In the genomic region with DNA sequence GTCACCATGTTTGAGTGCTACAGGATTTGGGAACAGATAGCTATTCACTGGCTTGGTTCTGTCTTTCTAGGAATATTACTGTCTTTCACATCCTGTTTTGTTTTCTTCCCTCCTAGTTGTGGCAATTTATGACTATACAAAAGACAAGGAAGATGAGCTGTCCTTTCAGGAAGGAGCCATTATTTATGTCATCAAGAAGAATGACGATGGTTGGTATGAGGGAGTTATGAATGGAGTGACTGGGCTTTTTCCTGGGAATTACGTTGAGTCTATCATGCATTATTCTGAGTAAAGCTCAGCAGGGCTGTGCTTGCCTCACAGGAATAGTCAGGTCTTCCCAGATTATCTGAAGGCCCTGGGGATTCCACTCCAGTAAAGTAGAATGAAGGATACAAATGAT, we compare ENCODE assay signal across 14 cellular contexts.
A peak's percentile ranks its signal among the peaks of the same experiment; 100 is the strongest.
DNase-seq lines count a peak whose midpoint lies in the region; ATAC-seq and TF ChIP-seq lines count a peak whose summit lies in the region.
"Had no signal": no experiment of that assay in that cellular context is flagged by ENCODE, and none has a peak within 500 bp of the region (broad histone marks: within the 10 kb centered on the region; RNA-seq: fewer than 3 reads in every experiment).

No MANE protein-coding gene starts in this region.

- H3K9me3 Mint-ChIP-seq in HFFc6 (no peaks in the 10 kb centered on the region), brain (no peaks in the 10 kb centered on the region), glutamatergic neuron (ENCODE audit: unreplicated experiment) (no peaks in the 10 kb centered on the region)

- peaks cover 5% of the 10 kb centered on the region for H3K4me1 ChIP-seq in A673 (ENCODE audit: insufficient read depth, low read length, poor library complexity, severe bottlenecking)
- H3K4me1 ChIP-seq: right atrium auricular region, thyroid gland had no signal

- no peak overlapping the region for H3K4me3 Mint-ChIP-seq in HFFc6
- H3K4me3 Mint-ChIP-seq in brain: no peak overlapping the region
- no peak overlapping the region for H3K4me3 Mint-ChIP-seq in glutamatergic neuron (ENCODE audit: unreplicated experiment)

- H3K27me3 ChIP-seq in A673 (replicated peaks; ENCODE audit: insufficient read depth, low read depth, low read length, poor library complexity): no peaks in the 10 kb centered on the region
- H3K27me3 ChIP-seq: dorsolateral prefrontal cortex, right atrium auricular region, thyroid gland had no signal

- H3K9me3 ChIP-seq in A673 (ENCODE audit: low read depth, low read length, poor library complexity, severe bottlenecking): no peaks in the 10 kb centered on the region
- H3K9me3 ChIP-seq: right atrium auricular region, thyroid gland had no signal

- intact Hi-C loops in A673 (cut with micrococcal nuclease; ENCODE audit: unreplicated experiment): no loop called here

- peaks cover 28% of the 10 kb centered on the region for H3K4me1 Mint-ChIP-seq in HFFc6 (ENCODE audit: low read depth)
- H3K4me1 Mint-ChIP-seq in brain: peaks cover 5% of the 10 kb centered on the region
- H3K4me1 Mint-ChIP-seq in glutamatergic neuron (ENCODE audit: low read depth, unreplicated experiment): peaks cover 2% of the 10 kb centered on the region

- H3K36me3 Mint-ChIP-seq in HFFc6 (ENCODE audit: low read depth) (peaks cover 10% of the 10 kb centered on the region), brain (peaks cover 67% of the 10 kb centered on the region), glutamatergic neuron (ENCODE audit: unreplicated experiment) (no peaks in the 10 kb centered on the region)

- no peak for ATAC-seq in HG03457 (IDR thresholded peaks at IDR 0.05; ENCODE audit: unreplicated experiment)

- no TSS peak for BruUV-seq in A673 (replicated peaks; lab: Mats Ljungman, UMichigan)

- peak; percentile 37 for DNase-seq in A673 (ENCODE audit: low spot score)
- DNase-seq in HFFc6: peak; percentile 86
- DNase-seq in glutamatergic neuron: no peak
- no peak for DNase-seq in 8988T
- no peak for DNase-seq in NCI-H2227 treated with DMSO at 0.1 percent for 48 hours (lab: John Stamatoyannopoulos, UW)
- no peak for DNase-seq in activated CD8-positive, alpha-beta memory T cell treated with anti-CD3 and anti-CD28 coated beads for 24 hours
- DNase-seq: activated effector memory CD4-positive, alpha-beta T cell treated with anti-CD3 and anti-CD28 coated beads, Interleukin-2, amount 50 U/mL, for 16 hours; dorsolateral prefrontal cortex; NCI-H1048; SW 1271; thyroid gland had no signal

- TF ChIP-seq CTCF in A673 (conservative IDR thresholded peaks at IDR 0.05; ENCODE audit: low read depth, low read length) (no peak), HFFc6 (IDR thresholded peaks at IDR 0.05) (no peak), brain (conservative IDR thresholded peaks at IDR 0.05) (no peak), glutamatergic neuron (IDR thresholded peaks at IDR 0.05; ENCODE audit: partially characterized antibody, unreplicated experiment) (no peak)

- POLR2A ChIA-PET in A673 (lab: Charles Lee; ENCODE audit: low non-redundant PET): no interaction called here

- H3K27me3 Mint-ChIP-seq in HFFc6 (ENCODE audit: insufficient read depth) (peaks cover 4% of the 10 kb centered on the region), brain (no peaks in the 10 kb centered on the region), glutamatergic neuron (ENCODE audit: unreplicated experiment) (no peaks in the 10 kb centered on the region)

- peaks cover 9% of the 10 kb centered on the region for H3K36me3 ChIP-seq in A673 (ENCODE audit: insufficient read depth, low read length, poor library complexity, severe bottlenecking)
- H3K36me3 ChIP-seq: thyroid gland had no signal

- H3K27ac Mint-ChIP-seq in HFFc6 (peak overlapping the region; percentile 92), brain (peak overlapping the region in 3 of 5 experiments; percentile 21 to 62 (median 26)), glutamatergic neuron (ENCODE audit: unreplicated experiment) (peak overlapping the region; percentile 71)

- H3K27ac ChIP-seq in A673 (ENCODE audit: low read depth, low read length, poor library complexity, severe bottlenecking): no peak overlapping the region
- H3K27ac ChIP-seq: right atrium auricular region, thyroid gland had no signal

- CTCF ChIA-PET in A673 (lab: Charles Lee): no interaction called here

- no peak overlapping the region for H3K4me3 ChIP-seq in A673 (ENCODE audit: low read depth, low read length, poor library complexity, severe bottlenecking)
- H3K4me3 ChIP-seq: dorsolateral prefrontal cortex, right atrium auricular region, thyroid gland had no signal

Comparison
In these comparisons a context has a peak if more than half of its experiments do, and no peak if none do; other contexts are left out.
1. DNase-seq: peak in A673 (single experiment) and HFFc6 (single experiment); none in glutamatergic neuron (single experiment), 8988T (single experiment), NCI-H2227 treated with DMSO at 0.1 percent for 48 hours (single experiment) and activated CD8-positive, alpha-beta memory T cell treated with anti-CD3 and anti-CD28 coated beads for 24 hours (single experiment).
2. H3K27ac Mint-ChIP-seq: peak in every context shown above with its lines; median percentile 92 in HFFc6; 71 in glutamatergic neuron; 26 in brain.